Comparison of ENCODE assay signal across 1 cellular context in the genomic region with DNA sequence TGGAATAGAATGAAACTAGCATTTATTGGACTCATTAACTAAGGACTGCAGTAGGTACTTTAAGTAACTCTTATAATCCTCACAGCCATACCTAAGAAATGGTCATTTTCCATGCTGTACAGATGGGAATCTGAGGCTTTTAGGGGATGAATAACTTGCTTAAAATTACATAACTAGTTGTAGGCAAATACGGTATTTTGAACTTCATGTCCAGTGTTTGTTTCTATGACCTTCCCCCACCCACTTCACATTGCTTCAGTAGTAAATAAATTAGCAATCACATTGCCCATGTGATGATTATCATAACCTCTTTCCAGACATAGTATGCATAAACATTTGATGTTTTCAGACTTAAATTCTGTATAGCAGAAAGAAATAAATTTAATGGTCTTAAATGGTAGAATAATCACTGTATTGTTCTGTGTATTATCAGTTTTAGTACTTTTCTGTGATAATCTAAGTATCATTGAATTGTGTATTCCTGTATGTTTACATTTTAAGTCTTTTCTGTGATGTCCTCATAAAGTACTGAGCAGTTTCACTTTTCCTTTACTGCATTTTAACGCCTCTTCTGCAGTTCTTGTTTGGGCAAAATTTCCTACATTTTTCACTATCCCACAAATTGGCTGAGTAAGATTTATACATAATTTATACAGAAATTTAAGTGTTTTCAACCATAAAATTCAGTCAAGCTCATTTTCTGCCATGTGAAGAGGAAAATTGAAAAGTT.
TF ChIP-seq lines count a peak whose summit lies in the region.

No MANE protein-coding gene starts in this region.

TF ChIP-seq in SK-N-SH treated with all-trans-retinoic acid at 6 μM for 48 hours, 23 proteins besides CTCF, POLR2A, EP300 and RAD21 (continued from another document):
- no peak for TF ChIP-seq POU6F1 (CRISPR knock-in tag; IDR thresholded peaks at IDR 0.05; ENCODE audit: borderline replicate concordance, low read depth)
TF ChIP-seq in SK-N-SH treated with all-trans-retinoic acid at 6 μM for 48 hours: peak in this region for 0.
